In the genomic region with DNA sequence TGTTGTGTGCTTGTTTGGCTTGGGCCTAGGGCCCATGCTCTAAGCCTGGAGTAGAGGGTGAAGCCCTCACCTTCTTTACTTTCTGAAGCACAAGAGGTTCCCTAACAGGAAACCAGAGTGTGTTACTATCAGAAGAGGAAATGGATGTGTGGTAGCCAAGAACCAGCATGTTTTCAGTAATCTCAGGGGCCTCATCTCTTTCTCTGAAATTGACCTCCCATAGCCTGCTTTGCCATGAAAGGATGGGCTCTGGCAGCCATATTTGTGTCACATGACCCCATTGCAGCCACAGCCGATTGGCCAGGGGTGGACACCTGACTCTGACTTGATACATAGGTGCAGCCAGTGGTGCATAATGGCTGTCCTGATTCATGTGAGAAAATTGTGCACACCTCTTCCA, we compare ENCODE assay signal across 16 cellular contexts. TPM values are rescaled to one million over a fixed set of nuclear protein-coding genes. Genes with fewer than 3 reads are reported as not detected.
DNase-seq lines count a peak whose midpoint lies in the region; TF ChIP-seq lines count a peak whose summit lies in the region.
"Had no signal": no experiment of that assay in that cellular context is flagged by ENCODE, and none has a peak within 500 bp of the region (broad histone marks: within the 10 kb centered on the region; RNA-seq: fewer than 3 reads in every experiment).

No MANE protein-coding gene starts in this region.

- TF ChIP-seq CTCF in NB4 (IDR thresholded peaks at IDR 0.05; ENCODE audit: low read depth, low read length) (no peak), brain microvascular endothelial cell (IDR thresholded peaks at IDR 0.05; ENCODE audit: low read depth, low read length, missing control alignments) (no peak)

- peak; percentile 18 for DNase-seq in activated naive CD4-positive, alpha-beta T cell treated with Interleukin-2 at 50 U/mL for 16 hours
- no peak for DNase-seq in activated naive CD4-positive, alpha-beta T cell treated with anti-CD3 and anti-CD28 coated beads, Interleukin-2, amount 50 U/mL, for 16 hours
- DNase-seq in NB4 (ENCODE audit: low read depth) (peak; percentile 9), G401 (ENCODE audit: low spot score) (no peak), brain microvascular endothelial cell (no peak), 8988T (no peak)
- DNase-seq in stimulated activated CD8-positive, alpha-beta memory T cell treated with anti-CD3 and anti-CD28 coated beads, Interleukin-4, amount 100 ng/mL, for 48 hours, result peak; percentile 40
- DNase-seq: colonic mucosa; NCI-H1417; NCI-H524 treated with DMSO at 0.1 percent for 48 hours; stimulated activated naive B cell treated with anti-CD40 and anti-IgM and Interleukin-4, amounts not matched to agents 10 μg/mL and 1 μg/mL and 100 μg/mL, for 72 hours had no signal

- H3K4me1 Mint-ChIP-seq in activated naive CD4-positive, alpha-beta T cell treated with anti-CD3 and anti-CD28 coated beads, Interleukin-2, amount 50 U/mL, for 24 hours, result peaks cover 27% of the 10 kb centered on the region

- H3K4me3 Mint-ChIP-seq in activated naive CD4-positive, alpha-beta T cell treated with anti-CD3 and anti-CD28 coated beads, Interleukin-2, amount 50 U/mL, for 24 hours, result no peak overlapping the region
- H3K4me3 Mint-ChIP-seq: stimulated activated naive B cell treated with anti-CD40 and anti-IgM and Interleukin-4, amounts not matched to agents 10 μg/mL and 1 μg/mL and 100 μg/mL, for 72 hours had no signal

- no peaks in the 10 kb centered on the region for H3K36me3 Mint-ChIP-seq in activated naive CD4-positive, alpha-beta T cell treated with anti-CD3 and anti-CD28 coated beads, Interleukin-2, amount 50 U/mL, for 24 hours

- peak overlapping the region; percentile 52 for H3K27ac Mint-ChIP-seq in activated naive CD4-positive, alpha-beta T cell treated with anti-CD3 and anti-CD28 coated beads, Interleukin-2, amount 50 U/mL, for 24 hours
- H3K27ac Mint-ChIP-seq: stimulated activated naive B cell treated with anti-CD40 and anti-IgM and Interleukin-4, amounts not matched to agents 10 μg/mL and 1 μg/mL and 100 μg/mL, for 72 hours had no signal

- H3K4me3 ChIP-seq in NB4 (ENCODE audit: low read depth, low read length) (no peak overlapping the region), brain microvascular endothelial cell (ENCODE audit: low read depth, low read length) (no peak overlapping the region)
- H3K4me3 ChIP-seq: colonic mucosa, HAP-1 had no signal

- no peak for TF ChIP-seq POLR2A in NB4 (IDR thresholded peaks at IDR 0.05; ENCODE audit: extremely low read depth, insufficient read length)

- in situ Hi-C loops in G401 (cut with HindIII; ENCODE audit: low sequenced_read_pairs), result no loop called here
- in situ Hi-C loops in brain microvascular endothelial cell (cut with HindIII; ENCODE audit: low pct_ligation_motif_present, low sequenced_read_pairs), result no loop called here

- H3K27me3 Mint-ChIP-seq in activated naive CD4-positive, alpha-beta T cell treated with anti-CD3 and anti-CD28 coated beads, Interleukin-2, amount 50 U/mL, for 24 hours, result peaks cover 5% of the 10 kb centered on the region

- no peaks in the 10 kb centered on the region for H3K27me3 ChIP-seq in brain microvascular endothelial cell (replicated peaks)

- H3K36me3 ChIP-seq in brain microvascular endothelial cell (replicated peaks), result peaks cover 4% of the 10 kb centered on the region
- H3K36me3 ChIP-seq: colonic mucosa had no signal

- no peak overlapping the region for H3K27ac ChIP-seq in brain microvascular endothelial cell
- H3K27ac ChIP-seq: colonic mucosa, VCaP had no signal

- no peaks in the 10 kb centered on the region for H3K9me3 Mint-ChIP-seq in activated naive CD4-positive, alpha-beta T cell treated with anti-CD3 and anti-CD28 coated beads, Interleukin-2, amount 50 U/mL, for 24 hours

RNA-seq across cellular contexts. Expression of gene A3GALT2, which starts 18.6 kb away (rescaled TPM):
- total RNA-seq in G401 (2014; rRNA removed; shearing (Covaris generic)), result not detected in 2 replicates
- total RNA-seq: colonic mucosa, fibroblast of lung, mesenteric fat pad had no signal

RNA-seq across cellular contexts. Expression of gene ZNF362, which starts 46.0 kb away (rescaled TPM):
- total RNA-seq in G401 (2014; rRNA removed; shearing (Covaris generic)), result 13.5 and 14.2 TPM in 2 replicates

Comparison
In these comparisons a context has a peak if more than half of its experiments do, and no peak if none do; other contexts are left out.
1. DNase-seq: peak in activated naive CD4-positive, alpha-beta T cell treated with Interleukin-2 at 50 U/mL for 16 hours (single experiment), NB4 (single experiment) and stimulated activated CD8-positive, alpha-beta memory T cell treated with anti-CD3 and anti-CD28 coated beads, Interleukin-4, amount 100 ng/mL, for 48 hours (single experiment); none in activated naive CD4-positive, alpha-beta T cell treated with anti-CD3 and anti-CD28 coated beads, Interleukin-2, amount 50 U/mL, for 16 hours (single experiment), G401 (single experiment), brain microvascular endothelial cell (single experiment) and 8988T (single experiment).